ENCODE assay signal across 12 cellular contexts in the genomic region with DNA sequence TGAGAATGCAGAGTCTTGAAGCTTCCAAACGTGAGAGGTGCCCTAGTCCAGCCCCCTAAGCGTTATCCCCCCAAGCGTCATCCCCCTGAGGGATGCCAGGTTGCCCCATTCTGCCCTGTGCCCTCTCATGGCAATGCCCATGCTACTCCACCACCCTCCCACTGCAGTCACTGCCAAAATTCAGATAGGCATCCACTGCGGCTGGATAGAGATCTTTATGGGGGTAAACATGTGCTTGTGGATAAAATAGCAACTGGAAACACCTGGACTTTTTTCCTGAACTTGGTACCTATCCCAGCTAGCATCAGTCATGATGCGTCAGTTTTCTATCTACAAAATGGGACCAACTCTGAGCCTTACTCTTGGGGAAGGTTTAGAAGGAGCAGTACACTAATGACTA.
DNase-seq lines count a peak whose midpoint lies in the region; ATAC-seq and TF ChIP-seq lines count a peak whose summit lies in the region.
"Had no signal": no experiment of that assay in that cellular context is flagged by ENCODE, and none has a peak within 500 bp of the region (broad histone marks: within the 10 kb centered on the region; RNA-seq: fewer than 3 reads in every experiment).

No MANE protein-coding gene starts in this region.

- in situ Hi-C loops in mammary epithelial cell (cut with MboI; ENCODE audit: low sequenced_read_pairs in 2 of 2): no loop called here

- WGBS in mammary epithelial cell (ENCODE audit: low coverage, missing lambda C conversion rate): 42% methylated on average over 3 of the region's 5 CpGs

- BruUV-seq in HCT116 (replicated peaks; lab: Mats Ljungman, UMichigan) (no TSS peak), PC-9 (replicated peaks; lab: Mats Ljungman, UMichigan) (no TSS peak), mammary epithelial cell (replicated peaks; lab: Mats Ljungman, UMichigan) (no TSS peak)

- ATAC-seq in HCT116 (0 out of 2 replicates have a peak, but pooled peaks have one; percentile 30), HG02884 (IDR thresholded peaks at IDR 0.05; ENCODE audit: unreplicated experiment) (no peak), left colon (no peak), HG03095 (IDR thresholded peaks at IDR 0.05; ENCODE audit: unreplicated experiment) (no peak)
- ATAC-seq: CD8-positive, alpha-beta T cell had no signal

- H3K36me3 ChIP-seq in HCT116 (ENCODE audit: control insufficient read depth in 1 of 2, insufficient read depth in 2 of 2, low read length in 2 of 2): no peaks in the 10 kb centered on the region
- no peaks in the 10 kb centered on the region for H3K36me3 ChIP-seq in PC-9 (ENCODE audit: low read depth)
- no peaks in the 10 kb centered on the region for H3K36me3 ChIP-seq in mammary epithelial cell (ENCODE audit: insufficient read depth, low read length)
- H3K36me3 ChIP-seq: HAP-1 had no signal

- peak overlapping the region; percentile 52 for H3K27ac ChIP-seq in 22Rv1
- H3K27ac ChIP-seq in HCT116 (ENCODE audit: low read depth, low read length): no peak overlapping the region
- peak overlapping the region; percentile 80 for H3K27ac ChIP-seq in PC-9
- H3K27ac ChIP-seq in mammary epithelial cell (ENCODE audit: insufficient read depth, low read depth, low read length): no peak overlapping the region

- RAD21 ChIA-PET in HCT116 (lab: Charles Lee; ENCODE audit: low non-redundant PET in 1 of 2, low total read pairs in 2 of 2, uncharacterized antibody in 2 of 2, unreplicated experiment in 2 of 2): no interaction called here

- CTCF ChIA-PET in HCT116 (lab: Charles Lee) (no interaction called here), PC-9 (lab: Charles Lee) (no interaction called here), mammary epithelial cell (lab: Charles Lee; ENCODE audit: low non-redundant PET) (no interaction called here)

- TF ChIP-seq POLR2A in HCT116 (IDR thresholded peaks at IDR 0.05; ENCODE audit: borderline replicate concordance, extremely low read depth, insufficient read depth, insufficient read length): no peak

- H3K9me2 ChIP-seq in HCT116 (ENCODE audit: insufficient read depth): no peaks in the 10 kb centered on the region
- no peaks in the 10 kb centered on the region for H3K9me2 ChIP-seq in PC-9 (ENCODE audit: insufficient read depth)

- H3F3A ChIP-seq in PC-9 (ENCODE audit: insufficient read depth, low read depth): peaks cover 28% of the 10 kb centered on the region

- no peak for TF ChIP-seq RAD21 in HCT116 (IDR thresholded peaks at IDR 0.05; ENCODE audit: low read depth)

- H4K20me1 ChIP-seq in HCT116 (ENCODE audit: insufficient read depth): no peaks in the 10 kb centered on the region
- H4K20me1 ChIP-seq in PC-9 (ENCODE audit: insufficient read depth): no peaks in the 10 kb centered on the region
- no peaks in the 10 kb centered on the region for H4K20me1 ChIP-seq in mammary epithelial cell (ENCODE audit: insufficient read depth, low read length)

- H3K4me2 ChIP-seq in HCT116 (ENCODE audit: low read length) (peak overlapping the region; percentile 54; the same call in 1 of the 2 replicates), PC-9 (peak overlapping the region; percentile 62), mammary epithelial cell (ENCODE audit: insufficient read depth, low read depth, low read length) (peak overlapping the region; percentile 55)

- H3K27me3 ChIP-seq in HCT116 (ENCODE audit: insufficient read depth, low read length) (no peaks in the 10 kb centered on the region), PC-9 (ENCODE audit: insufficient read depth, low read depth) (no peaks in the 10 kb centered on the region), mammary epithelial cell (ENCODE audit: insufficient read depth, low read length) (no peaks in the 10 kb centered on the region)

- H3K79me2 ChIP-seq in HCT116 (ENCODE audit: insufficient read depth, low read length): no peaks in the 10 kb centered on the region
- H3K79me2 ChIP-seq in PC-9 (ENCODE audit: low read depth): no peaks in the 10 kb centered on the region
- H3K79me2 ChIP-seq in mammary epithelial cell (ENCODE audit: insufficient read depth, low read length): no peaks in the 10 kb centered on the region

- TF ChIP-seq CTCF in 22Rv1 (IDR thresholded peaks at IDR 0.05) (no peak), HCT116 (IDR thresholded peaks at IDR 0.05 in 2 of 3, conservative IDR thresholded peaks at IDR 0.05 in 1 of 3; ENCODE audit: borderline replicate concordance in 1 of 3, insufficient read depth in 1 of 3, low read depth in 2 of 3, low read length in 2 of 3) (no peak), PC-9 (conservative IDR thresholded peaks at IDR 0.05) (no peak), mammary epithelial cell (conservative IDR thresholded peaks at IDR 0.05 in 1 of 2, IDR thresholded peaks at IDR 0.05 in 1 of 2; ENCODE audit: extremely low read depth in 1 of 2, insufficient read depth in 1 of 2, low read depth in 1 of 2, low read length in 2 of 2) (no peak)

- H3K9me3 ChIP-seq in HCT116 (ENCODE audit: control insufficient read depth in 1 of 2, insufficient read depth in 1 of 2, low read depth in 1 of 2, low read length in 2 of 2): no peaks in the 10 kb centered on the region
- no peaks in the 10 kb centered on the region for H3K9me3 ChIP-seq in PC-9 (ENCODE audit: insufficient read depth, low read depth)
- no peaks in the 10 kb centered on the region for H3K9me3 ChIP-seq in mammary epithelial cell (replicated peaks; ENCODE audit: insufficient read depth, low read length)
- H3K9me3 ChIP-seq: HAP-1 had no signal

- DNase-seq in HCT116 (ENCODE audit: low read depth, low spot score) (no peak), PC-9 (peak in 1 of 2 experiments; percentile 53), mammary epithelial cell (no peak), left colon (no peak), NCI-H2227 (lab: John Stamatoyannopoulos, UW; ENCODE audit: unreplicated experiment) (no peak)
- DNase-seq: CD8-positive, alpha-beta T cell; COR-L47; GF-D8 had no signal

- no peak overlapping the region for H3K9ac ChIP-seq in HCT116 (ENCODE audit: low read length)
- H3K9ac ChIP-seq in mammary epithelial cell (ENCODE audit: insufficient read depth, low read length): no peak overlapping the region

- POLR2A ChIA-PET in HCT116 (lab: Charles Lee) (no interaction called here), PC-9 (lab: Charles Lee; ENCODE audit: unreplicated experiment) (interaction anchor here (0.6 kb wide), 1 partner anchor 79 kb away, joined by 3 read pairs; no protein-coding TSS in a partner anchor)

- H3K4me1 ChIP-seq in HCT116 (ENCODE audit: control insufficient read depth in 1 of 2, insufficient read depth in 2 of 2, low read length in 2 of 2) (peaks cover 12 to 18% of the 10 kb centered on the region in 2 experiments), PC-9 (replicated peaks; ENCODE audit: insufficient read depth) (peaks cover 45% of the 10 kb centered on the region), mammary epithelial cell (ENCODE audit: insufficient read depth, low read length) (peaks cover 39% of the 10 kb centered on the region)

- H3K4me3 ChIP-seq in HCT116 (replicated peaks in 1 of 2; ENCODE audit: low read depth in 1 of 2, low read length in 2 of 2) (no peak overlapping the region), PC-9 (no peak overlapping the region), mammary epithelial cell (replicated peaks in 1 of 3; ENCODE audit: insufficient read depth in 1 of 3, low read depth in 2 of 3, low read length in 3 of 3) (no peak overlapping the region)
- H3K4me3 ChIP-seq: HAP-1 had no signal

- H2AFZ ChIP-seq in HCT116 (ENCODE audit: low read depth, low read length, poor library complexity, severe bottlenecking): no peak overlapping the region
- no peak overlapping the region for H2AFZ ChIP-seq in PC-9
- H2AFZ ChIP-seq in mammary epithelial cell (ENCODE audit: low read depth, low read length): peak overlapping the region; percentile 24

- dilution Hi-C loops in mammary epithelial cell (cut with HindIII; ENCODE audit: low sequenced_read_pairs): no loop called here

- intact Hi-C loops in HCT116 (cut with micrococcal nuclease): no loop called here
- intact Hi-C loops in PC-9 (cut with micrococcal nuclease; ENCODE audit: unreplicated experiment): loop anchor here (1.0 to 5.0 kb wide), 5 partner anchors 16 to 74 kb away; no protein-coding TSS in a partner anchor
- intact Hi-C loops in mammary epithelial cell (cut with micrococcal nuclease): loop anchor here (1.0 kb wide), 1 partner anchor 92 kb away; a partner anchor contains a TSS
- intact Hi-C loops in left colon (cut with DNase I, micrococcal nuclease): no loop called here

TF ChIP-seq in HCT116, 20 proteins besides CTCF, POLR2A, EP300 and RAD21 (continues in another document):
- TF ChIP-seq ZNF274 (IDR thresholded peaks at IDR 0.05; ENCODE audit: low read depth, low read length) (no peak), SRF (IDR thresholded peaks at IDR 0.05; ENCODE audit: low read depth) (no peak), YY1 (IDR thresholded peaks at IDR 0.05; ENCODE audit: extremely low read depth, insufficient replicate concordance, low read depth, low read length) (no peak), SIN3A (IDR thresholded peaks at IDR 0.05; ENCODE audit: low read depth) (no peak), FOSL1 (IDR thresholded peaks at IDR 0.05; ENCODE audit: low read depth) (no peak), EZH2 (IDR thresholded peaks at IDR 0.05) (no peak), ELF1 (IDR thresholded peaks at IDR 0.05; ENCODE audit: borderline replicate concordance, low read depth) (no peak), EZH2phosphoT487 (IDR thresholded peaks at IDR 0.05; ENCODE audit: borderline replicate concordance) (no peak), TCF7L2 (IDR thresholded peaks at IDR 0.05; ENCODE audit: borderline replicate concordance, extremely low read depth, insufficient read depth, insufficient read length) (no peak), SP1 (IDR thresholded peaks at IDR 0.05; ENCODE audit: low read depth) (no peak), CBX3 (IDR thresholded peaks at IDR 0.05; ENCODE audit: low read depth) (no peak), POLR2AphosphoS5 (IDR thresholded peaks at IDR 0.05; ENCODE audit: low read depth, low read length) (no peak)
- TF ChIP-seq, protein P1, sequence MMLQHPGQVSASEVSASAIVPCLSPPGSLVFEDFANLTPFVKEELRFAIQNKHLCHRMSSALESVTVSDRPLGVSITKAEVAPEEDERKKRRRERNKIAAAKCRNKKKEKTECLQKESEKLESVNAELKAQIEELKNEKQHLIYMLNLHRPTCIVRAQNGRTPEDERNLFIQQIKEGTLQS (IDR thresholded peaks at IDR 0.05): no peak
- TF ChIP-seq, protein P2, sequence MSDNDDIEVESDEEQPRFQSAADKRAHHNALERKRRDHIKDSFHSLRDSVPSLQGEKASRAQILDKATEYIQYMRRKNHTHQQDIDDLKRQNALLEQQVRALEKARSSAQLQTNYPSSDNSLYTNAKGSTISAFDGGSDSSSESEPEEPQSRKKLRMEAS (IDR thresholded peaks at IDR 0.05): no peak

Comparison
In these comparisons a context has a peak if more than half of its experiments do, and no peak if none do; other contexts are left out.
1. H3K27ac ChIP-seq: peak in 22Rv1 (single experiment) and PC-9 (single experiment); none in HCT116 (single experiment) and mammary epithelial cell (single experiment).
2. intact Hi-C loops: an anchor here in PC-9 (1.0 to 5.0 kb wide) and mammary epithelial cell (1.0 kb wide); none called in HCT116 and left colon.
3. Peak in every context shown above with its lines, with median percentiles within 50 percentile points of each other: H3K4me2 ChIP-seq.